In genomic region chr2:23606196-23606595, GRCh38 we compare ENCODE assay signal across 22 cellular contexts.
"Had no signal": no experiment of that assay in that cellular context is flagged by ENCODE, and none has a peak within 500 bp of the region (broad histone marks: within the 10 kb centered on the region; RNA-seq: fewer than 3 reads in every experiment).

No MANE protein-coding gene starts in this region.

- H3K4me1 ChIP-seq: breast epithelium had no signal

- H3K27me3 ChIP-seq: breast epithelium, MG63 had no signal

- H3K27ac Mint-ChIP-seq: activated CD4-positive, alpha-beta memory T cell treated with anti-CD3 and anti-CD28 coated beads for 36 hours; activated CD4-positive, alpha-beta T cell treated with anti-CD3 and anti-CD28 coated beads, Interleukin-2, amount 10 ng/mL, durations not matched to agents 7 days and 5 days; activated T-helper 17 cell treated with anti-CD3 and anti-CD28 coated beads, Interleukin-2, amount 50 U/mL, for 72 hours; T-cell had no signal

- H3K27ac ChIP-seq: breast epithelium, SK-N-MC had no signal

- H3K36me3 ChIP-seq: breast epithelium, MG63 had no signal

- H3K4me3 Mint-ChIP-seq: activated CD4-positive, alpha-beta memory T cell treated with anti-CD3 and anti-CD28 coated beads for 36 hours; activated CD4-positive, alpha-beta T cell treated with anti-CD3 and anti-CD28 coated beads, Interleukin-2, amount 10 ng/mL, durations not matched to agents 7 days and 5 days; activated T-helper 17 cell treated with anti-CD3 and anti-CD28 coated beads, Interleukin-2, amount 50 U/mL, for 72 hours; T-cell had no signal

- H3K4me1 Mint-ChIP-seq: activated T-helper 17 cell treated with anti-CD3 and anti-CD28 coated beads, Interleukin-2, amount 50 U/mL, for 72 hours had no signal

- H3K27me3 Mint-ChIP-seq: activated CD4-positive, alpha-beta T cell treated with anti-CD3 and anti-CD28 coated beads, Interleukin-2, amount 10 ng/mL, durations not matched to agents 7 days and 5 days had no signal

- H3K4me3 ChIP-seq: breast epithelium, MG63, SK-N-MC had no signal

- DNase-seq: activated CD4-positive, alpha-beta memory T cell treated with anti-CD3 and anti-CD28 coated beads for 36 hours; activated CD4-positive, alpha-beta T cell treated with anti-CD3 and anti-CD28 coated beads, Interleukin-2, amount 10 ng/mL, durations not matched to agents 7 days and 5 days; activated CD4-positive, CD25-positive, alpha-beta regulatory T cell; activated CD8-positive, alpha-beta memory T cell treated with anti-CD3 and anti-CD28 coated beads for 24 hours; activated gamma-delta T cell treated with Interleukin-2 at 50 U/mL for 16 hours; activated naive CD4-positive, alpha-beta T cell treated with anti-CD3 and anti-CD28 coated beads, Interleukin-2, amount 50 U/mL, for 16 hours; activated T-cell treated with anti-CD3 and anti-CD28 coated beads, Interleukin-2, amount 50 U/mL, for 48 hours; caudate nucleus; MG63; NCI-H1105; NCI-H1436; NCI-H1694 treated with DMSO at 0.1 percent for 48 hours; NCI-H2029 treated with DMSO at 0.1 percent for 48 hours; NCI-H345; NCI-H510A; NCI-H526 treated with DMSO at 0.1 percent for 48 hours; NCI-H82; T-cell; T-helper 2 cell had no signal
